ENCODE assay signal across 1 cellular context in genomic region chr18:55031979-55032378, GRCh38.
TF ChIP-seq lines count a peak whose summit lies in the region.

No MANE protein-coding gene starts in this region.

TF ChIP-seq in GM12878, 131 proteins besides CTCF, POLR2A, EP300 and RAD21:
- TF ChIP-seq SPI1 (IDR thresholded peaks at IDR 0.05; ENCODE audit: borderline replicate concordance, insufficient read depth, low read depth, low read length): no peak
- no peak for TF ChIP-seq POU2F2 (IDR thresholded peaks at IDR 0.05; ENCODE audit: borderline replicate concordance, low read depth, low read length)
- no peak for TF ChIP-seq JUND (IDR thresholded peaks at IDR 0.05; ENCODE audit: low read depth, low read length)
- no peak for TF ChIP-seq PRDM15 (CRISPR knock-in tag; IDR thresholded peaks at IDR 0.05)
- TF ChIP-seq BCL3 (IDR thresholded peaks at IDR 0.05; ENCODE audit: borderline replicate concordance, insufficient read depth, low read depth, low read length, poor library complexity, severe bottlenecking): no peak
- no peak for TF ChIP-seq ZNF207 (IDR thresholded peaks at IDR 0.05; ENCODE audit: borderline replicate concordance)
- TF ChIP-seq FOXM1 (IDR thresholded peaks at IDR 0.05; ENCODE audit: low read depth, low read length): no peak
- TF ChIP-seq IKZF1 (conservative IDR thresholded peaks at IDR 0.05): no peak
- TF ChIP-seq, protein P1, sequence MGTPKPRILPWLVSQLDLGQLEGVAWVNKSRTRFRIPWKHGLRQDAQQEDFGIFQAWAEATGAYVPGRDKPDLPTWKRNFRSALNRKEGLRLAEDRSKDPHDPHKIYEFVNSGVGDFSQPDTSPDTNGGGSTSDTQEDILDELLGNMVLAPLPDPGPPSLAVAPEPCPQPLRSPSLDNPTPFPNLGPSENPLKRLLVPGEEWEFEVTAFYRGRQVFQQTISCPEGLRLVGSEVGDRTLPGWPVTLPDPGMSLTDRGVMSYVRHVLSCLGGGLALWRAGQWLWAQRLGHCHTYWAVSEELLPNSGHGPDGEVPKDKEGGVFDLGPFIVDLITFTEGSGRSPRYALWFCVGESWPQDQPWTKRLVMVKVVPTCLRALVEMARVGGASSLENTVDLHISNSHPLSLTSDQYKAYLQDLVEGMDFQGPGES (IDR thresholded peaks at IDR 0.05): no peak
- no peak for TF ChIP-seq E2F4 (IDR thresholded peaks at IDR 0.05; ENCODE audit: low read depth, low read length)
- no peak for TF ChIP-seq SRF (IDR thresholded peaks at IDR 0.05; ENCODE audit: low read depth in 2 of 2, low read length in 2 of 2)
- no peak for TF ChIP-seq MYB (IDR thresholded peaks at IDR 0.05; ENCODE audit: borderline replicate concordance, low read depth, low read length)
- TF ChIP-seq ETV6 (conservative IDR thresholded peaks at IDR 0.05 in 1 of 2, IDR thresholded peaks at IDR 0.05 in 1 of 2; ENCODE audit: borderline replicate concordance in 1 of 2, low read depth in 1 of 2): no peak
- TF ChIP-seq MEF2A (IDR thresholded peaks at IDR 0.05; ENCODE audit: insufficient read depth, low read depth, low read length): no peak
- TF ChIP-seq PML (IDR thresholded peaks at IDR 0.05; ENCODE audit: low read length): no peak
- TF ChIP-seq, protein P2, sequence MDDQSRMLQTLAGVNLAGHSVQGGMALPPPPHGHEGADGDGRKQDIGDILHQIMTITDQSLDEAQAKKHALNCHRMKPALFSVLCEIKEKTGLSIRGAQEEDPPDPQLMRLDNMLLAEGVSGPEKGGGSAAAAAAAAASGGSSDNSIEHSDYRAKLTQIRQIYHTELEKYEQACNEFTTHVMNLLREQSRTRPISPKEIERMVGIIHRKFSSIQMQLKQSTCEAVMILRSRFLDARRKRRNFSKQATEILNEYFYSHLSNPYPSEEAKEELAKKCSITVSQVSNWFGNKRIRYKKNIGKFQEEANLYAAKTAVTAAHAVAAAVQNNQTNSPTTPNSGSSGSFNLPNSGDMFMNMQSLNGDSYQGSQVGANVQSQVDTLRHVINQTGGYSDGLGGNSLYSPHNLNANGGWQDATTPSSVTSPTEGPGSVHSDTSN (IDR thresholded peaks at IDR 0.05; ENCODE audit: insufficient replicate concordance, low read depth, low read length): no peak
- TF ChIP-seq, protein P3, sequence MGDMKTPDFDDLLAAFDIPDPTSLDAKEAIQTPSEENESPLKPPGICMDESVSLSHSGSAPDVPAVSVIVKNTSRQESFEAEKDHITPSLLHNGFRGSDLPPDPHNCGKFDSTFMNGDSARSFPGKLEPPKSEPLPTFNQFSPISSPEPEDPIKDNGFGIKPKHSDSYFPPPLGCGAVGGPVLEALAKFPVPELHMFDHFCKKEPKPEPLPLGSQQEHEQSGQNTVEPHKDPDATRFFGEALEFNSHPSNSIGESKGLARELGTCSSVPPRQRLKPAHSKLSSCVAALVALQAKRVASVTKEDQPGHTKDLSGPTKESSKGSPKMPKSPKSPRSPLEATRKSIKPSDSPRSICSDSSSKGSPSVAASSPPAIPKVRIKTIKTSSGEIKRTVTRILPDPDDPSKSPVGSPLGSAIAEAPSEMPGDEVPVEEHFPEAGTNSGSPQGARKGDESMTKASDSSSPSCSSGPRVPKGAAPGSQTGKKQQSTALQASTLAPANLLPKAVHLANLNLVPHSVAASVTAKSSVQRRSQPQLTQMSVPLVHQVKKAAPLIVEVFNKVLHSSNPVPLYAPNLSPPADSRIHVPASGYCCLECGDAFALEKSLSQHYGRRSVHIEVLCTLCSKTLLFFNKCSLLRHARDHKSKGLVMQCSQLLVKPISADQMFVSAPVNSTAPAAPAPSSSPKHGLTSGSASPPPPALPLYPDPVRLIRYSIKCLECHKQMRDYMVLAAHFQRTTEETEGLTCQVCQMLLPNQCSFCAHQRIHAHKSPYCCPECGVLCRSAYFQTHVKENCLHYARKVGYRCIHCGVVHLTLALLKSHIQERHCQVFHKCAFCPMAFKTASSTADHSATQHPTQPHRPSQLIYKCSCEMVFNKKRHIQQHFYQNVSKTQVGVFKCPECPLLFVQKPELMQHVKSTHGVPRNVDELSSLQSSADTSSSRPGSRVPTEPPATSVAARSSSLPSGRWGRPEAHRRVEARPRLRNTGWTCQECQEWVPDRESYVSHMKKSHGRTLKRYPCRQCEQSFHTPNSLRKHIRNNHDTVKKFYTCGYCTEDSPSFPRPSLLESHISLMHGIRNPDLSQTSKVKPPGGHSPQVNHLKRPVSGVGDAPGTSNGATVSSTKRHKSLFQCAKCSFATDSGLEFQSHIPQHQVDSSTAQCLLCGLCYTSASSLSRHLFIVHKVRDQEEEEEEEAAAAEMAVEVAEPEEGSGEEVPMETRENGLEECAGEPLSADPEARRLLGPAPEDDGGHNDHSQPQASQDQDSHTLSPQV (IDR thresholded peaks at IDR 0.05): no peak
